ENCODE assay signal across 16 cellular contexts in genomic region chr14:76718306-76719075, GRCh38.
"Had no signal": no experiment of that assay in that cellular context is flagged by ENCODE, and none has a peak within 500 bp of the region (broad histone marks: within the 10 kb centered on the region; RNA-seq: fewer than 3 reads in every experiment).

No MANE protein-coding gene starts in this region.

- DNase-seq: colonic mucosa; dermis blood vessel endothelial cell; gastrocnemius medialis; immature natural killer cell; mammary epithelial cell; naive thymus-derived CD4-positive, alpha-beta T cell; posterior cingulate gyrus; stimulated activated CD4-positive, alpha-beta T cell treated with anti-CD3 and anti-CD28 coated beads, Interleukin-2, amount 100 ng/mL, for 48 hours; stimulated activated naive CD8-positive, alpha-beta T cell treated with anti-CD3 and anti-CD28 coated beads, Interleukin-15, Interleukin-2, amounts not matched to agents 100 U/mL and 50 U/mL, for 24 hours; thyroid gland; upper lobe of left lung had no signal

- H3K4me3 Mint-ChIP-seq: immature natural killer cell had no signal

- H3K36me3 ChIP-seq: colonic mucosa, gastrocnemius medialis, neutrophil, suprapubic skin, thyroid gland, upper lobe of left lung, vagina had no signal

- H3K4me1 ChIP-seq: colonic mucosa had no signal

- H3K27me3 ChIP-seq: colonic mucosa, gastrocnemius medialis, suprapubic skin, thyroid gland, upper lobe of left lung, vagina had no signal

- H3K4me3 ChIP-seq: colonic mucosa, gastrocnemius medialis, smooth muscle cell, suprapubic skin, thyroid gland, upper lobe of left lung, vagina had no signal

- H3K4me2 ChIP-seq: smooth muscle cell had no signal

- ATAC-seq: esophagus mucosa; gastrocnemius medialis; naive thymus-derived CD4-positive, alpha-beta T cell; stimulated activated naive CD8-positive, alpha-beta T cell treated with anti-CD3 and anti-CD28 coated beads, Interleukin-15, Interleukin-2, amounts not matched to agents 100 U/mL and 50 U/mL, for 24 hours had no signal

- H3K27ac Mint-ChIP-seq: immature natural killer cell; naive thymus-derived CD4-positive, alpha-beta T cell had no signal

- H3K9me3 Mint-ChIP-seq: immature natural killer cell; naive thymus-derived CD4-positive, alpha-beta T cell had no signal

- H3K27ac ChIP-seq: colonic mucosa, neutrophil, suprapubic skin, vagina had no signal

- H3K36me3 Mint-ChIP-seq: immature natural killer cell; naive thymus-derived CD4-positive, alpha-beta T cell had no signal

- H3K9me3 ChIP-seq: colonic mucosa, gastrocnemius medialis, neutrophil, suprapubic skin, thyroid gland, upper lobe of left lung, vagina had no signal
